In the genomic region with DNA sequence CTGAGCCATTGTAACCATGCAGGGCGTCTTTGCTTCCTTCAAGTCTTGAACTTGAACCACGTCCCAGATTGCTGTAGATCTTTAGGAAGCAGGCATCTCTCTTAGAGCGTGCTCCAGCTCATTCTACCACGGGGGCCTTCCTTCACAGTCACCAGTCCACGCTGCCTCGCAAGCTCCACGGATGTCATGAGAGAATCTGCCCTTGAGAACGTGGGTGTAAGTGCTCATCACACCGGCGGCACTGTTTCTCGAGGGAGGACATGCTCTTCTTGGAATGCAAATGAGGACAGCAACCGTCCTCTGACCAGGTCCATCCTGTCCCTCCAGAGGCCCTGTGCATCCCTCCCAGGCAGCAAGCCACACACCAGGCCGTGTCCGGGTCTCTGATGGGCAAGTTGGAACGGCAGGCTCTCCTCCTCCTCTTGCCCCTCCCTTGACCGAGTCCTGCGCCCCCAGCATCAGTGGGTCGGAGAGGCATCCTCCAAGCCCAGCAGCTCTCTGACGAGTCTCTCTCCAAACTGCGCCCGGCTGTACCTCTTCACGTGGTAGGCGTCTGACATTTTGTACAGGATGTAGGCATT, we compare ENCODE assay signal across 21 cellular contexts.
"Had no signal": no experiment of that assay in that cellular context is flagged by ENCODE, and none has a peak within 500 bp of the region (broad histone marks: within the 10 kb centered on the region; RNA-seq: fewer than 3 reads in every experiment).

No MANE protein-coding gene starts in this region.

- H3K27me3 ChIP-seq: SJCRH30 had no signal

- ATAC-seq: Panc1, PC-3, SK-N-SH treated with all-trans-retinoic acid at 6 μM for 48 hours had no signal

- H3K9me3 ChIP-seq: SJCRH30 had no signal

- H3K27ac ChIP-seq: RWPE1 had no signal

- DNase-seq: KBM-7; MV-4-11; NCI-H1092 treated with DMSO at 0.1 percent for 48 hours; NCI-H1436; NCI-H187; NCI-H2029; NCI-H2081 treated with DMSO at 0.1 percent for 48 hours; NCI-H2171; NCI-H226; NCI-H446; NCI-H510A; NCI-H524 treated with DMSO at 0.1 percent for 48 hours; NCI-H69; NCI-H774; NK-92 treated with Interleukin-12 subunit alpha and Interleukin-12 subunit beta, amount 100 ng/mL, for 24 hours; PC-3; SHP77 treated with DMSO at 0.1 percent for 48 hours; SJCRH30 had no signal

- H3K4me3 ChIP-seq: SJCRH30 had no signal
